In genomic region chr3:71432044-71432970, GRCh38 we compare ENCODE assay signal across 11 cellular contexts.
DNase-seq lines count a peak whose midpoint lies in the region; ATAC-seq and TF ChIP-seq lines count a peak whose summit lies in the region.
"Had no signal": no experiment of that assay in that cellular context is flagged by ENCODE, and none has a peak within 500 bp of the region (broad histone marks: within the 10 kb centered on the region; RNA-seq: fewer than 3 reads in every experiment).

No MANE protein-coding gene starts in this region.

- no peaks in the 10 kb centered on the region for H3K9me3 Mint-ChIP-seq in activated CD8-positive, alpha-beta T cell treated with anti-CD3 and anti-CD28 coated beads, Interleukin-2, amount 10 ng/mL, durations not matched to agents 7 days and 5 days (ENCODE audit: insufficient read depth)
- H3K9me3 Mint-ChIP-seq: IgD-negative memory B cell had no signal

- POLR2A ChIA-PET in HEK293 (lab: Yijun Ruan, JAX), result no interaction called here
- POLR2A ChIA-PET in activated CD8-positive, alpha-beta T cell treated with anti-CD3 and anti-CD28 coated beads, Interleukin-2, amount 10 ng/mL, durations not matched to agents 7 days and 5 days (lab: Charles Lee), result interaction anchor here (0.9 to 1.8 kb wide), 4 partner anchors 11 to 152 kb away, joined by 3 to 6 read pairs (median 4); no protein-coding TSS in a partner anchor

- H3K36me3 ChIP-seq in HEK293 (ENCODE audit: control insufficient read depth in 2 of 2, insufficient read depth in 1 of 2, low read length in 2 of 2), result peaks cover 0 to 3% of the 10 kb centered on the region in 2 experiments; a peak in 1 of 3 replicates
- no peaks in the 10 kb centered on the region for H3K36me3 ChIP-seq in gastroesophageal sphincter
- H3K36me3 ChIP-seq: stomach had no signal

- no peak for TF ChIP-seq EP300 in gastroesophageal sphincter (IDR thresholded peaks at IDR 0.05)

- CTCF ChIA-PET in HEK293 (lab: Yijun Ruan, JAX), result no interaction called here
- CTCF ChIA-PET in activated CD8-positive, alpha-beta T cell treated with anti-CD3 and anti-CD28 coated beads, Interleukin-2, amount 10 ng/mL, durations not matched to agents 7 days and 5 days (lab: Charles Lee), result interaction anchor here (0.5 to 1.6 kb wide), 5 partner anchors 9 to 17 kb away, joined by 3 to 6 read pairs (median 4); no protein-coding TSS in a partner anchor

- H3K4me1 Mint-ChIP-seq in activated CD8-positive, alpha-beta T cell treated with anti-CD3 and anti-CD28 coated beads, Interleukin-2, amount 10 ng/mL, durations not matched to agents 7 days and 5 days (ENCODE audit: low read depth), result peaks cover 86% of the 10 kb centered on the region

- peak; percentile 64 for ATAC-seq in activated CD8-positive, alpha-beta T cell treated with anti-CD3 and anti-CD28 coated beads, Interleukin-2, amount 10 ng/mL, durations not matched to agents 7 days and 5 days
- ATAC-seq in gastroesophageal sphincter (peak; percentile 64), sciatic nerve (peak; percentile 37), GM19324 (IDR thresholded peaks at IDR 0.05; ENCODE audit: low FRiP score, unreplicated experiment) (no peak)

- H3K4me1 ChIP-seq in HEK293 (ENCODE audit: control insufficient read depth, insufficient read depth, low read length), result peaks cover 2% of the 10 kb centered on the region; the same call in 1 of the 2 replicates
- H3K4me1 ChIP-seq in gastroesophageal sphincter, result peaks cover 3 to 71% (median 17%) of the 10 kb centered on the region in 3 donors

- no peaks in the 10 kb centered on the region for H3K9me3 ChIP-seq in HEK293 (ENCODE audit: control insufficient read depth, insufficient read depth, low read depth, low read length)
- H3K9me3 ChIP-seq in gastroesophageal sphincter, result no peaks in the 10 kb centered on the region
- H3K9me3 ChIP-seq: stomach had no signal

- WGBS in gastroesophageal sphincter (ENCODE audit: low coverage in 1 of 2), 2 donors, result 61 to 64% methylated on average over 12 of the region's 17 CpGs

- H3K27ac ChIP-seq in HEK293 (ENCODE audit: extremely low read depth, low read depth, low read length), result no peak overlapping the region
- peak overlapping the region in 3 of 4 donors; percentile 43 to 59 (median 48) for H3K27ac ChIP-seq in gastroesophageal sphincter

- H3K27ac Mint-ChIP-seq in activated CD8-positive, alpha-beta T cell treated with anti-CD3 and anti-CD28 coated beads, Interleukin-2, amount 10 ng/mL, durations not matched to agents 7 days and 5 days, result peak overlapping the region; percentile 88

- TF ChIP-seq CTCF in HEK293 (tag by site-specific recombination; IDR thresholded peaks at IDR 0.05) (no peak), gastroesophageal sphincter (IDR thresholded peaks at IDR 0.05) (no peak)

- intact Hi-C loops in sciatic nerve (cut with DNase I), result no loop called here

- no peaks in the 10 kb centered on the region for H3K27me3 ChIP-seq in gastroesophageal sphincter
- H3K27me3 ChIP-seq: stomach had no signal

- H3K4me3 Mint-ChIP-seq in activated CD8-positive, alpha-beta T cell treated with anti-CD3 and anti-CD28 coated beads, Interleukin-2, amount 10 ng/mL, durations not matched to agents 7 days and 5 days, result peak overlapping the region; percentile 17

- no peak overlapping the region for H3K4me3 ChIP-seq in HEK293 (ENCODE audit: low read depth, low read length)
- H3K4me3 ChIP-seq in gastroesophageal sphincter, result no peak overlapping the region
- H3K4me3 ChIP-seq: stomach had no signal

- no peak for TF ChIP-seq POLR2A in gastroesophageal sphincter (IDR thresholded peaks at IDR 0.05)

- H3K36me3 Mint-ChIP-seq in activated CD8-positive, alpha-beta T cell treated with anti-CD3 and anti-CD28 coated beads, Interleukin-2, amount 10 ng/mL, durations not matched to agents 7 days and 5 days (ENCODE audit: low read depth), result peaks cover 12% of the 10 kb centered on the region
- H3K36me3 Mint-ChIP-seq: IgD-negative memory B cell had no signal

- no peak for DNase-seq in activated CD8-positive, alpha-beta T cell treated with anti-CD3 and anti-CD28 coated beads, Interleukin-2, amount 10 ng/mL, durations not matched to agents 7 days and 5 days
- DNase-seq in sciatic nerve (ENCODE audit: low spot score) (no peak), NCI-H2107 treated with DMSO at 0.1 percent for 48 hours (lab: John Stamatoyannopoulos, UW; ENCODE audit: unreplicated experiment) (no peak), GOT3 (lab: John Stamatoyannopoulos, UW) (no peak)
- DNase-seq: activated CD4-positive, alpha-beta T cell treated with anti-CD3 and anti-CD28 coated beads, Interleukin-2, amount 50 U/mL, for 48 hours; NCI-H1930; stomach had no signal

- no peaks in the 10 kb centered on the region for H3K27me3 Mint-ChIP-seq in activated CD8-positive, alpha-beta T cell treated with anti-CD3 and anti-CD28 coated beads, Interleukin-2, amount 10 ng/mL, durations not matched to agents 7 days and 5 days (ENCODE audit: low read depth)

TF ChIP-seq in HEK293, 187 proteins besides CTCF, POLR2A, EP300 and RAD21:
- TF ChIP-seq ZSCAN16 (tag by site-specific recombination; IDR thresholded peaks at IDR 0.05), result no peak
- TF ChIP-seq ZNF214 (tag by site-specific recombination; IDR thresholded peaks at IDR 0.05; ENCODE audit: borderline replicate concordance), result 0 out of 2 replicates have a peak, but pooled peaks have one; percentile 48
- no peak for TF ChIP-seq ZBTB21 (tag by site-specific recombination; IDR thresholded peaks at IDR 0.05)
- no peak for TF ChIP-seq GFI1B (tag by site-specific recombination; IDR thresholded peaks at IDR 0.05)
- TF ChIP-seq ZNF211 (tag by site-specific recombination; IDR thresholded peaks at IDR 0.05; ENCODE audit: low read depth), result no peak
- no peak for TF ChIP-seq KLF10 (tag by site-specific recombination; IDR thresholded peaks at IDR 0.05)
- TF ChIP-seq AEBP2 (tag by site-specific recombination; IDR thresholded peaks at IDR 0.05; ENCODE audit: borderline replicate concordance), result no peak
- 0 out of 2 replicates have a peak, but pooled peaks have one; percentile 11 for TF ChIP-seq ZNF362 (tag by site-specific recombination; IDR thresholded peaks at IDR 0.05)
- TF ChIP-seq ZBTB1 (tag by site-specific recombination; IDR thresholded peaks at IDR 0.05), result no peak
